In the genomic region with DNA sequence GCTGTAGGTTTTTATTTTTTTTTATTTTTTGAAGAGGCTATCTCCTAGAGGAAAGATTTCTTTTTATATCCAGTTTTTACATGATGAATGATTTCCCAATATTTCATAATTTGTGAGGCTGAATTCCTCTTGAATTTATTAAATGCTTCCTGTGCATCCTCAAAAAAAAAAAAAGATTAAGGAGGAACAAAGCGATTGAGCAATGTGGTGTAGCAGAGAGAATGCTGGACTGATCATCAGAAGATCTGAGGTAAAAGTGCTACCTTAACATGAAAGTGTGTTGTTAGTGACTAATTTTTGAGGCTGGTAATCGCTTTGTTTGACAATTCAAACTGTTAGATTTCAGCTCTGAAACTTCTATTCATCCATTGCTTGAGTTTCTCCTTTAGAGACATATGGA, we compare ENCODE assay signal across 17 cellular contexts.
"Had no signal": no experiment of that assay in that cellular context is flagged by ENCODE, and none has a peak within 500 bp of the region (broad histone marks: within the 10 kb centered on the region; RNA-seq: fewer than 3 reads in every experiment).

No MANE protein-coding gene starts in this region.

- DNase-seq: activated CD4-positive, alpha-beta T cell treated with anti-CD3 and anti-CD28 coated beads, Interleukin-2, amount 10 ng/mL, durations not matched to agents 24 days and 14 days; activated CD8-positive, alpha-beta T cell treated with anti-CD3 and anti-CD28 coated beads, Interleukin-2, amount 10 ng/mL, durations not matched to agents 7 days and 5 days; activated naive CD4-positive, alpha-beta T cell treated with Interleukin-2 at 50 U/mL for 16 hours; activated naive CD8-positive, alpha-beta T cell treated with anti-CD3 and anti-CD28 coated beads, Interleukin-2, amount 10 ng/mL, durations not matched to agents 7 days and 5 days; activated T-cell treated with anti-CD3 and anti-CD28 coated beads, Interleukin-2, amount 50 U/mL, for 24 hours; anterior cingulate cortex; brain microvascular endothelial cell; dermis blood vessel endothelial cell; effector memory CD4-positive, alpha-beta T cell; heart left ventricle; kidney glomerular epithelial cell; left ventricle myocardium inferior; T-helper 1 cell; T1000; uterus had no signal

- ATAC-seq: activated CD8-positive, alpha-beta T cell treated with anti-CD3 and anti-CD28 coated beads, Interleukin-2, amount 10 ng/mL, durations not matched to agents 7 days and 5 days; gastroesophageal sphincter; heart left ventricle had no signal

- H3K4me1 ChIP-seq: left ventricle myocardium inferior, uterus had no signal

- H3K36me3 ChIP-seq: brain microvascular endothelial cell, gastroesophageal sphincter, heart left ventricle, left ventricle myocardium inferior, tibial nerve, uterus had no signal

- H3K4me3 ChIP-seq: gastroesophageal sphincter, heart left ventricle, left ventricle myocardium inferior, tibial nerve, uterus had no signal

- H3K9me3 ChIP-seq: uterus had no signal

- H3K27me3 ChIP-seq: brain microvascular endothelial cell, gastroesophageal sphincter, heart left ventricle, tibial nerve, uterus had no signal

- H3K27ac ChIP-seq: brain microvascular endothelial cell, heart left ventricle, left ventricle myocardium inferior, tibial nerve, uterus had no signal
